11 cellular contexts compared by ENCODE assay signal in genomic region chr1:226646026-226646869, GRCh38.
DNase-seq lines count a peak whose midpoint lies in the region; ATAC-seq and TF ChIP-seq lines count a peak whose summit lies in the region.
"Had no signal": no experiment of that assay in that cellular context is flagged by ENCODE, and none has a peak within 500 bp of the region (broad histone marks: within the 10 kb centered on the region; RNA-seq: fewer than 3 reads in every experiment).

No MANE protein-coding gene starts in this region.

- H2BK5ac ChIP-seq in neuronal stem cell (ENCODE audit: low read length), result no peak overlapping the region

- no peaks in the 10 kb centered on the region for H3K79me2 ChIP-seq in OCI-LY1 (ENCODE audit: insufficient read depth, low read length)

- H3K4me1 ChIP-seq in CD4-positive, alpha-beta memory T cell (ENCODE audit: insufficient read depth, low read length), result peaks cover 57% of the 10 kb centered on the region
- peaks cover 51% of the 10 kb centered on the region for H3K4me1 ChIP-seq in OCI-LY1 (ENCODE audit: insufficient read depth, low read length, severe bottlenecking)
- peaks cover 12 to 27% of the 10 kb centered on the region in 2 donors for H3K4me1 ChIP-seq in neuronal stem cell (ENCODE audit: control insufficient read depth in 2 of 2, insufficient read depth in 1 of 2, low read depth in 1 of 2, low read length in 2 of 2)
- H3K4me1 ChIP-seq: adrenal gland had no signal

- CTCF ChIA-PET in CD4-positive, alpha-beta memory T cell (lab: Charles Lee; ENCODE audit: partially characterized antibody), result interaction anchor here (1.0 to 1.5 kb wide), 3 partner anchors 16 to 154 kb away, joined by 3 to 4 read pairs (median 4); no protein-coding TSS in a partner anchor

- no peaks in the 10 kb centered on the region for H3K79me1 ChIP-seq in neuronal stem cell (ENCODE audit: low read depth, low read length)

- no peaks in the 10 kb centered on the region for H3F3A ChIP-seq in OCI-LY1 (ENCODE audit: insufficient read depth, low read length)

- no peaks in the 10 kb centered on the region for H4K20me1 ChIP-seq in OCI-LY1 (ENCODE audit: insufficient read depth, low read length)

- no peaks in the 10 kb centered on the region for H3K9me2 ChIP-seq in OCI-LY1 (ENCODE audit: low read depth, low read length)

- H3K14ac ChIP-seq in neuronal stem cell (ENCODE audit: low read length), result no peak overlapping the region

- H3K23ac ChIP-seq in neuronal stem cell (ENCODE audit: low read depth, low read length, poor library complexity), result peak overlapping the region; percentile 61

- H2BK15ac ChIP-seq in neuronal stem cell (ENCODE audit: low read length), result no peak overlapping the region

- DNase-seq in CD4-positive, alpha-beta memory T cell, result peak in 1 of 5 donors; percentile 35
- DNase-seq in dorsolateral prefrontal cortex, result peak in 2 of 10 donors; percentile 45 to 60
- no peak for DNase-seq in neuronal stem cell (ENCODE audit: low spot score)
- no peak for DNase-seq in foreskin melanocyte
- DNase-seq in AG08395 (ENCODE audit: low spot score), result no peak
- DNase-seq in osteocyte (ENCODE audit: extremely low spot score, unreplicated experiment), result no peak
- DNase-seq: adrenal gland, NCI-H526, small intestine had no signal

- no CpG with 5 or more reads among the region's 18 CpGs for WGBS in neuronal stem cell (ENCODE audit: extremely low coverage in 2 of 2, insufficient read length in 2 of 2, insufficient replicate concordance in 1 of 2), 2 donors

- no peak overlapping the region for H2BK12ac ChIP-seq in neuronal stem cell (ENCODE audit: low read length)

- POLR2A ChIA-PET in CD4-positive, alpha-beta memory T cell (lab: Charles Lee; ENCODE audit: partially characterized antibody), result interaction anchor here (1.1 kb wide), 1 partner anchor 31 kb away, joined by 3 read pairs; no protein-coding TSS in a partner anchor

- no peaks in the 10 kb centered on the region for H3K27me3 Mint-ChIP-seq in CD4-positive, alpha-beta memory T cell
- H3K27me3 Mint-ChIP-seq in osteocyte (ENCODE audit: unreplicated experiment), result no peaks in the 10 kb centered on the region

- peak overlapping the region in 6 of 7 donors; percentile 59 to 90 (median 82) for H3K27ac Mint-ChIP-seq in CD4-positive, alpha-beta memory T cell
- H3K27ac Mint-ChIP-seq in osteocyte (ENCODE audit: unreplicated experiment), result no peak overlapping the region

- H3K4me3 ChIP-seq in CD4-positive, alpha-beta memory T cell (ENCODE audit: low read length in 2 of 2), result no peak overlapping the region
- H3K4me3 ChIP-seq in OCI-LY1 (ENCODE audit: low read depth, low read length, poor library complexity, severe bottlenecking), result no peak overlapping the region
- H3K4me3 ChIP-seq in dorsolateral prefrontal cortex, result peak overlapping the region in 1 of 59 donors; percentile 8
- no peak overlapping the region for H3K4me3 ChIP-seq in neuronal stem cell (ENCODE audit: low read length in 2 of 2)
- H3K4me3 ChIP-seq: adrenal gland had no signal

- no peak for ATAC-seq in GM21360 (IDR thresholded peaks at IDR 0.05; ENCODE audit: unreplicated experiment)

- no peaks in the 10 kb centered on the region for H3K27me3 ChIP-seq in CD4-positive, alpha-beta memory T cell (ENCODE audit: insufficient read depth, low read length)
- H3K27me3 ChIP-seq in OCI-LY1 (ENCODE audit: insufficient read depth, low read length), result no peaks in the 10 kb centered on the region
- no peaks in the 10 kb centered on the region for H3K27me3 ChIP-seq in dorsolateral prefrontal cortex
- H3K27me3 ChIP-seq in neuronal stem cell (ENCODE audit: control insufficient read depth in 3 of 3, insufficient read depth in 3 of 3, low read depth in 1 of 3, low read length in 3 of 3), result peaks cover 0 to 3% (median 0%) of the 10 kb centered on the region in 3 experiments
- H3K27me3 ChIP-seq: adrenal gland had no signal

- no peak overlapping the region for H3K4ac ChIP-seq in neuronal stem cell (ENCODE audit: low read length)

- H3K36me3 ChIP-seq in CD4-positive, alpha-beta memory T cell (ENCODE audit: insufficient read depth, low read length), result peaks cover 58% of the 10 kb centered on the region
- peaks cover 68% of the 10 kb centered on the region for H3K36me3 ChIP-seq in OCI-LY1 (ENCODE audit: insufficient read depth, low read length)
- peaks cover 12 to 23% of the 10 kb centered on the region in 2 donors for H3K36me3 ChIP-seq in neuronal stem cell (replicated peaks in 1 of 2; ENCODE audit: control insufficient read depth in 2 of 2, insufficient read depth in 2 of 2, low read length in 2 of 2)

- H3K4me2 ChIP-seq in OCI-LY1 (ENCODE audit: low read length) (no peak overlapping the region), neuronal stem cell (ENCODE audit: insufficient read depth, low read length, poor library complexity, severe bottlenecking) (no peak overlapping the region)

- H2AK5ac ChIP-seq in neuronal stem cell (ENCODE audit: low read depth, low read length), result peak overlapping the region; percentile 24

- peak overlapping the region; percentile 39 for H3K18ac ChIP-seq in neuronal stem cell (ENCODE audit: low read length)

- H3K27ac ChIP-seq in CD4-positive, alpha-beta memory T cell (ENCODE audit: low read depth, low read length), result peak overlapping the region; percentile 42
- H3K27ac ChIP-seq in OCI-LY1 (ENCODE audit: low read depth, low read length, poor library complexity, severe bottlenecking), result peak overlapping the region; percentile 81
- H3K27ac ChIP-seq in dorsolateral prefrontal cortex, result peak overlapping the region in 57 of 59 donors; percentile 5 to 87 (median 64)
- H3K27ac ChIP-seq in neuronal stem cell (replicated peaks; ENCODE audit: low read length), result no peak overlapping the region
- H3K27ac ChIP-seq: adrenal gland had no signal

- peak overlapping the region in 5 of 8 donors; percentile 15 to 61 (median 59) for H3K4me3 Mint-ChIP-seq in CD4-positive, alpha-beta memory T cell
- no peak overlapping the region for H3K4me3 Mint-ChIP-seq in osteocyte (ENCODE audit: unreplicated experiment)

- no peak overlapping the region for H4K91ac ChIP-seq in neuronal stem cell (ENCODE audit: low read depth, low read length, poor library complexity)

- intact Hi-C loops in CD4-positive, alpha-beta memory T cell (cut with micrococcal nuclease), result no loop called here
- intact Hi-C loops in dorsolateral prefrontal cortex (cut with DNase I), result no loop called here

- peaks cover 43 to 78% (median 59%) of the 10 kb centered on the region in 4 donors for H3K4me1 Mint-ChIP-seq in CD4-positive, alpha-beta memory T cell
- H3K4me1 Mint-ChIP-seq in osteocyte (ENCODE audit: unreplicated experiment), result peaks cover 20% of the 10 kb centered on the region

- no peak overlapping the region; the same call in 1 of the 2 replicates for H3K9ac ChIP-seq in OCI-LY1 (ENCODE audit: low read length)
- H3K9ac ChIP-seq in neuronal stem cell (ENCODE audit: low read depth, low read length, poor library complexity), result peak overlapping the region; percentile 18

- H3K9me3 ChIP-seq in CD4-positive, alpha-beta memory T cell (ENCODE audit: control insufficient read depth in 1 of 2, low read length in 2 of 2), result no peaks in the 10 kb centered on the region
- H3K9me3 ChIP-seq in OCI-LY1 (ENCODE audit: low read length) (no peaks in the 10 kb centered on the region), neuronal stem cell (replicated peaks in 1 of 2; ENCODE audit: control insufficient read depth in 2 of 2, insufficient read depth in 1 of 2, low read depth in 1 of 2, low read length in 2 of 2) (peaks cover 0 to 4% of the 10 kb centered on the region in 2 donors)
- H3K9me3 ChIP-seq: adrenal gland had no signal

- H4K8ac ChIP-seq in neuronal stem cell (ENCODE audit: low read depth, low read length), result peak overlapping the region; percentile 66

- peaks cover 42 to 79% of the 10 kb centered on the region in 2 donors for H3K36me3 Mint-ChIP-seq in CD4-positive, alpha-beta memory T cell
- H3K36me3 Mint-ChIP-seq in osteocyte (ENCODE audit: unreplicated experiment), result peaks cover 23% of the 10 kb centered on the region

- H2BK120ac ChIP-seq in neuronal stem cell (ENCODE audit: low read depth, low read length), result no peak overlapping the region

- H2AFZ ChIP-seq in OCI-LY1 (ENCODE audit: low read length) (no peak overlapping the region), neuronal stem cell (ENCODE audit: low read length) (no peak overlapping the region)

- TF ChIP-seq CTCF in OCI-LY1 (IDR thresholded peaks at IDR 0.05; ENCODE audit: low read length) (no peak), dorsolateral prefrontal cortex (IDR thresholded peaks at IDR 0.05 in 54 of 56, conservative IDR thresholded peaks at IDR 0.05 in 2 of 56; ENCODE audit: low read depth in 1 of 56, partially characterized antibody in 56 of 56) (no peak), osteocyte (IDR thresholded peaks at IDR 0.05) (no peak)

- H3K9me3 Mint-ChIP-seq in CD4-positive, alpha-beta memory T cell, result peaks cover 0 to 3% (median 0%) of the 10 kb centered on the region in 8 donors
- no peaks in the 10 kb centered on the region for H3K9me3 Mint-ChIP-seq in osteocyte (ENCODE audit: unreplicated experiment)
